12 cellular contexts compared by ENCODE assay signal in the genomic region with DNA sequence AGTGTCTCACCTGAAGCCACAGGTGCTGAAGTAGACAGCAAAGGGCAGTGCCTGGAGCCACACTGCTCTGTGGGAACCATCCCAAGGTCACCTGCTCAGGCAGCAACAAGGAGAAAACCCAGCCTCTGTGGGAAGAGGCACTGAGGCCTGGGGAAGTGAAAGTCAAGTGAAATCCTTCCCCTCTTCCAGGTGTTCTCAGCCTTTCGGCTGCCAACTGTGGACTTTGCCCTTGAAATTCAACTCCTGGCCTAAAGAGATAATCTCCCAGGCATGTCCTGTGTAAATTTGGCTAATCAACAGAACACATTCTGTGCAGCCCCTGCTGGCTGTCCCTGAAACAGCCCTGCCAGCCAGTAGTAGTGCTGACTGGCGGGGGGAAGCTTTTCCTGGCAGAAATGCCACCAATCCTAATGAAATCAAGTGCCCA.
DNase-seq lines count a peak whose midpoint lies in the region; ATAC-seq and TF ChIP-seq lines count a peak whose summit lies in the region.
"Had no signal": no experiment of that assay in that cellular context is flagged by ENCODE, and none has a peak within 500 bp of the region (broad histone marks: within the 10 kb centered on the region; RNA-seq: fewer than 3 reads in every experiment).

No MANE protein-coding gene starts in this region.

- no peak overlapping the region for H2AK5ac ChIP-seq in neuronal stem cell (ENCODE audit: low read depth, low read length)

- no peak overlapping the region for H2BK15ac ChIP-seq in neuronal stem cell (ENCODE audit: low read length)

- H2AFZ ChIP-seq in Loucy (ENCODE audit: low read length): peak overlapping the region; percentile 35; the same call in 1 of the 2 replicates
- no peak overlapping the region for H2AFZ ChIP-seq in neuronal stem cell (ENCODE audit: low read length)

- H4K20me1 ChIP-seq in Loucy (ENCODE audit: insufficient read depth, low read length, poor library complexity, severe bottlenecking): no peaks in the 10 kb centered on the region

- H4K8ac ChIP-seq in neuronal stem cell (ENCODE audit: low read depth, low read length): no peak overlapping the region

- peaks cover 5% of the 10 kb centered on the region for H3K4me1 Mint-ChIP-seq in chondrocyte (ENCODE audit: low read depth)

- H3K4me3 Mint-ChIP-seq in chondrocyte (ENCODE audit: unreplicated experiment): no peak overlapping the region

- 68 to 72% methylated on average over 2 of the region's 2 CpGs for WGBS in lung, 2 donors
- no CpG with 5 or more reads among the region's 2 CpGs for WGBS in neuronal stem cell (ENCODE audit: extremely low coverage in 2 of 2, insufficient read length in 2 of 2, insufficient replicate concordance in 1 of 2), 2 donors

- H3K9me3 ChIP-seq in Loucy (ENCODE audit: insufficient read depth, low read depth, low read length): no peaks in the 10 kb centered on the region
- no peaks in the 10 kb centered on the region for H3K9me3 ChIP-seq in lung (ENCODE audit: control insufficient read depth in 2 of 2, insufficient read depth in 1 of 2, low read length in 1 of 2)
- no peaks in the 10 kb centered on the region for H3K9me3 ChIP-seq in neuronal stem cell (replicated peaks in 1 of 2; ENCODE audit: control insufficient read depth in 2 of 2, insufficient read depth in 1 of 2, low read depth in 1 of 2, low read length in 2 of 2)
- no peaks in the 10 kb centered on the region for H3K9me3 ChIP-seq in effector memory CD4-positive, alpha-beta T cell (ENCODE audit: control insufficient read depth, low read length)

- no peaks in the 10 kb centered on the region for H3F3A ChIP-seq in Loucy (ENCODE audit: low read depth)

- H3K27ac Mint-ChIP-seq in chondrocyte (ENCODE audit: unreplicated experiment): no peak overlapping the region

- no peaks in the 10 kb centered on the region for H3K36me3 ChIP-seq in Loucy (ENCODE audit: insufficient read depth, low read length)
- H3K36me3 ChIP-seq in lung (ENCODE audit: control insufficient read depth in 2 of 2, insufficient read depth in 2 of 2, low read length in 2 of 2): peaks cover 0 to 2% of the 10 kb centered on the region in 2 donors
- peaks cover 5 to 46% of the 10 kb centered on the region in 2 donors for H3K36me3 ChIP-seq in neuronal stem cell (replicated peaks in 1 of 2; ENCODE audit: control insufficient read depth in 2 of 2, insufficient read depth in 2 of 2, low read length in 2 of 2)
- H3K36me3 ChIP-seq in effector memory CD4-positive, alpha-beta T cell (ENCODE audit: control insufficient read depth, insufficient read depth, low read length): no peaks in the 10 kb centered on the region

- H3K27me3 ChIP-seq in Loucy (ENCODE audit: insufficient read depth, low read length, poor library complexity, severe bottlenecking) (no peaks in the 10 kb centered on the region), lung (ENCODE audit: control insufficient read depth, insufficient read depth) (no peaks in the 10 kb centered on the region), neuronal stem cell (ENCODE audit: control insufficient read depth in 3 of 3, insufficient read depth in 3 of 3, low read depth in 1 of 3, low read length in 3 of 3) (no peaks in the 10 kb centered on the region)
- H3K27me3 ChIP-seq in effector memory CD4-positive, alpha-beta T cell (replicated peaks; ENCODE audit: control insufficient read depth, insufficient read depth, low read length, poor library complexity, severe bottlenecking): no peaks in the 10 kb centered on the region

- H3K4me1 ChIP-seq in Loucy (ENCODE audit: insufficient read depth, low read length, poor library complexity, severe bottlenecking) (no peaks in the 10 kb centered on the region), lung (ENCODE audit: control insufficient read depth in 2 of 2, insufficient read depth in 2 of 2, low read length in 2 of 2) (peaks cover 10 to 13% of the 10 kb centered on the region in 2 donors), neuronal stem cell (ENCODE audit: control insufficient read depth in 2 of 2, insufficient read depth in 1 of 2, low read depth in 1 of 2, low read length in 2 of 2) (no peaks in the 10 kb centered on the region)
- no peaks in the 10 kb centered on the region for H3K4me1 ChIP-seq in effector memory CD4-positive, alpha-beta T cell (ENCODE audit: control insufficient read depth, insufficient read depth, low read length, poor library complexity, severe bottlenecking)

- no peak overlapping the region for H2BK12ac ChIP-seq in neuronal stem cell (ENCODE audit: low read length)

- H3K27ac ChIP-seq in C4-2B (no peak overlapping the region), lung (ENCODE audit: low read depth in 1 of 2, low read length in 1 of 2) (peak overlapping the region; percentile 12 to 43), neuronal stem cell (replicated peaks; ENCODE audit: low read length) (no peak overlapping the region)
- H3K27ac ChIP-seq in effector memory CD4-positive, alpha-beta T cell (ENCODE audit: insufficient read depth, low read length, poor library complexity, severe bottlenecking): no peak overlapping the region
- H3K27ac ChIP-seq: epithelial cell of prostate had no signal

- H3K18ac ChIP-seq in neuronal stem cell (ENCODE audit: low read length): no peak overlapping the region

- H3K14ac ChIP-seq in neuronal stem cell (ENCODE audit: low read length): no peak overlapping the region

- H3K27me3 Mint-ChIP-seq in chondrocyte (ENCODE audit: low read depth): no peaks in the 10 kb centered on the region

- no peak overlapping the region for H2BK5ac ChIP-seq in neuronal stem cell (ENCODE audit: low read length)

- TF ChIP-seq CTCF in C4-2B (conservative IDR thresholded peaks at IDR 0.05) (peak; percentile 52), Loucy (conservative IDR thresholded peaks at IDR 0.05; ENCODE audit: low read length) (peak; percentile 64), chondrocyte (IDR thresholded peaks at IDR 0.05) (peak; percentile 34), lung (IDR thresholded peaks at IDR 0.05; ENCODE audit: control extremely low read depth, extremely low read depth) (no peak)

- no peak overlapping the region for H3K4ac ChIP-seq in neuronal stem cell (ENCODE audit: low read length)

- no peak overlapping the region for H3K23ac ChIP-seq in neuronal stem cell (ENCODE audit: low read depth, low read length, poor library complexity)

- H3K4me2 ChIP-seq in Loucy (ENCODE audit: low read depth, low read length, poor library complexity, severe bottlenecking) (no peak overlapping the region), neuronal stem cell (ENCODE audit: insufficient read depth, low read length, poor library complexity, severe bottlenecking) (no peak overlapping the region)

- H3K4me3 ChIP-seq in Loucy (ENCODE audit: low read length, poor library complexity, severe bottlenecking) (no peak overlapping the region), lung (no peak overlapping the region), neuronal stem cell (ENCODE audit: low read length in 2 of 2) (no peak overlapping the region)
- H3K4me3 ChIP-seq in effector memory CD4-positive, alpha-beta T cell (ENCODE audit: insufficient read depth, low read depth, low read length, poor library complexity, severe bottlenecking): no peak overlapping the region

- no peak for DNase-seq in chondrocyte (ENCODE audit: low spot score)
- no peak for DNase-seq in lung (ENCODE audit: low spot score)
- no peak for DNase-seq in putamen (ENCODE audit: low spot score)
- no peak for DNase-seq in neuronal stem cell (ENCODE audit: low spot score)
- no peak for DNase-seq in effector memory CD4-positive, alpha-beta T cell
- DNase-seq: activated T-cell treated with anti-CD3 and anti-CD28 coated beads, Interleukin-2, amount 50 U/mL, for 1 hour; nucleus accumbens; stimulated activated CD8-positive, alpha-beta memory T cell treated with anti-CD3 and anti-CD28 coated beads, Interleukin-4, amount 100 ng/mL, for 48 hours had no signal

- no peaks in the 10 kb centered on the region for H3K79me2 ChIP-seq in Loucy (ENCODE audit: insufficient read depth, low read length)

- ATAC-seq in lung (ENCODE audit: insufficient read depth, low FRiP score): no peak
- ATAC-seq in GM21529 (IDR thresholded peaks at IDR 0.05; ENCODE audit: unreplicated experiment): no peak

- H3K9me2 ChIP-seq in Loucy (replicated peaks; ENCODE audit: low read depth, low read length): no peaks in the 10 kb centered on the region

- no peak overlapping the region for H4K91ac ChIP-seq in neuronal stem cell (ENCODE audit: low read depth, low read length, poor library complexity)

- H3K36me3 Mint-ChIP-seq in chondrocyte (ENCODE audit: low read depth): peaks cover 14% of the 10 kb centered on the region

- no peak overlapping the region for H3K9ac ChIP-seq in Loucy (ENCODE audit: low read depth, low read length, poor library complexity, severe bottlenecking)
- no peak overlapping the region for H3K9ac ChIP-seq in neuronal stem cell (ENCODE audit: low read depth, low read length, poor library complexity)

- no peaks in the 10 kb centered on the region for H3K9me3 Mint-ChIP-seq in chondrocyte (ENCODE audit: low read depth)

- peaks cover 3% of the 10 kb centered on the region for H3K79me1 ChIP-seq in neuronal stem cell (ENCODE audit: low read depth, low read length)

- no peak overlapping the region for H2BK120ac ChIP-seq in neuronal stem cell (ENCODE audit: low read depth, low read length)

Comparison
In these comparisons a context has a peak if more than half of its experiments do, and no peak if none do; other contexts are left out.
1. H3K27ac ChIP-seq: peak in lung (2 of 2); none in C4-2B (single experiment), neuronal stem cell (single experiment) and effector memory CD4-positive, alpha-beta T cell (single experiment).